28 cellular contexts compared by ENCODE assay signal in the genomic region with DNA sequence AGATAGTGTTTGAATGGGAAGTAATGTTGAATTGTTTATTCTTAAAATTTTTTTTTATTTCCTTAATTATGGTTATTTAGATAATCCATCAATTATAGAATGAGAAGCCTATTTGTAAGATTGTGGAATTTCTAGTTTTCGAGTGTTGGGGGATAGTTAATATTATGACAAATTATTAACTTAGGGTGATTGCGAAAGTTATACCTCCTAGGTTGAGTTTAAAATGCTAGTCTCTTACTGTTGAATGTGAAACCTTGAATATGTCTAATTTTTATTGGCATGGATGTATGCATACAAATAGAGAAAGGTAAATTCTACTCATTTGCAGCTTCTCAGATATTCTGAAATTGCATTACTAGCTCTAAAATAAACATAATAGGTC. TPM values are rescaled to one million over a fixed set of nuclear protein-coding genes. Genes with fewer than 3 reads are reported as not detected.
"Had no signal": no experiment of that assay in that cellular context is flagged by ENCODE, and none has a peak within 500 bp of the region (broad histone marks: within the 10 kb centered on the region; RNA-seq: fewer than 3 reads in every experiment).

No MANE protein-coding gene starts in this region.

- H3K36me3 ChIP-seq: gastroesophageal sphincter, left ventricle myocardium inferior, right atrium auricular region, spleen had no signal

- H3K79me2 ChIP-seq: parathyroid adenoma had no signal

- H3K27me3 ChIP-seq: gastroesophageal sphincter, right atrium auricular region, spleen, testis had no signal

- H3K4me1 ChIP-seq: gastroesophageal sphincter, left ventricle myocardium inferior, parathyroid adenoma, psoas muscle, right atrium auricular region, spleen, testis had no signal

- DNase-seq: activated CD4-positive, alpha-beta T cell treated with anti-CD3 and anti-CD28 coated beads for 48 hours; activated CD4-positive, alpha-beta T cell treated with anti-CD3 and anti-CD28 coated beads, Interleukin-2, amount 50 U/mL, for 48 hours; activated CD8-positive, alpha-beta memory T cell treated with anti-CD3 and anti-CD28 coated beads, Interleukin-2, amount 50 U/mL, for 4 hours; activated gamma-delta T cell; activated naive CD4-positive, alpha-beta T cell treated with anti-CD3 and anti-CD28 coated beads, Interleukin-2, amount 10 ng/mL, durations not matched to agents 7 days and 5 days; activated T-cell treated with anti-CD3 and anti-CD28 coated beads, Interleukin-2, amount 50 U/mL, for 24 hours; amygdala; caudate nucleus; cortex of kidney; effector memory CD8-positive, alpha-beta T cell; hippocampal formation; left ventricle myocardium inferior; naive thymus-derived CD4-positive, alpha-beta T cell; nucleus accumbens; psoas muscle; spleen; stimulated activated CD4-positive, alpha-beta T cell treated with anti-CD3 and anti-CD28 coated beads, Interleukin-2, amount 100 ng/mL, for 48 hours; stimulated activated naive CD8-positive, alpha-beta T cell treated with anti-CD3 and anti-CD28 coated beads, Interleukin-15, Interleukin-2, amounts not matched to agents 100 U/mL and 50 U/mL, for 24 hours; testis; trophoblast cell had no signal

- H3K9ac ChIP-seq: parathyroid adenoma had no signal

- H3K4me3 ChIP-seq: gastroesophageal sphincter, left ventricle myocardium inferior, psoas muscle, right atrium auricular region, spleen, testis had no signal

- H3K9me3 ChIP-seq: psoas muscle, testis had no signal

- FAIRE-seq: urothelium cell line had no signal

- H2AFZ ChIP-seq: parathyroid adenoma had no signal

- H3K27ac ChIP-seq: gastroesophageal sphincter, left ventricle myocardium inferior, parathyroid adenoma, psoas muscle, right atrium auricular region, spleen, testis, VCaP had no signal

- ATAC-seq: activated CD4-positive, CD25-positive, alpha-beta regulatory T cell treated with anti-CD3 and anti-CD28 coated beads, Interleukin-2, amount 50 U/mL, for 24 hours; effector memory CD8-positive, alpha-beta T cell; gastroesophageal sphincter; naive thymus-derived CD4-positive, alpha-beta T cell; psoas muscle; stimulated activated naive CD8-positive, alpha-beta T cell treated with anti-CD3 and anti-CD28 coated beads, Interleukin-15, Interleukin-2, amounts not matched to agents 100 U/mL and 50 U/mL, for 24 hours had no signal

RNA-seq across cellular contexts. Expression of a gene that starts 43.2 kb away (rescaled TPM):
- total RNA-seq: activated CD8-positive, alpha-beta memory T cell treated with anti-CD3 and anti-CD28 coated beads for 36 hours; T-helper 1 cell treated with Interleukin-12 subunit alpha and Interleukin-12 subunit beta and Interleukin-4 antibody, amounts not matched to agents 30 ng/mL and 1 ng/mL, for 36 hours had no signal
- polyA plus RNA-seq: naive thymus-derived CD4-positive, alpha-beta T cell had no signal
